ENCODE assay signal across 20 cellular contexts in the genomic region with DNA sequence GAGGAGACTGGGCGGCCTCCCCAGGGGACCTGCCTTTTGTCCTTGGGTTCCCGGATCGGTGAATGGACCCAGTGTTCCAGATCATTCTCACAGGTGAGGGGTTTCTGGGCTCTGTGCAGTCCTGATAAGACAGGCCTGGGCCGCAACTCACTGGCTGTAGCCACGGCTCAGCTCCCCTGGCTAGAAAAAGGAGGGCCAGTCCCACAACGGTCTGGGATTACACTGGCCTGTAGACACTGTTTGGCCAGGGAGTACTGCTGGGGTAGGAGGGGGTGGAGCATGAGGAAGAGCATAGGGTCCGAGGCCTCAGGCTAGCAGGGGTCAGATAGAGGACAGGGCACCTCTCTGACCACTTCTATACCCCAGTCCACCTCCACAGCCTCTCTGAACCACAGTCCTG. TPM values are rescaled to one million over a fixed set of nuclear protein-coding genes. Genes with fewer than 3 reads are reported as not detected.
DNase-seq lines count a peak whose midpoint lies in the region; ATAC-seq and TF ChIP-seq lines count a peak whose summit lies in the region.
"Had no signal": no experiment of that assay in that cellular context is flagged by ENCODE, and none has a peak within 500 bp of the region (broad histone marks: within the 10 kb centered on the region; RNA-seq: fewer than 3 reads in every experiment).

No MANE protein-coding gene starts in this region.

- no peak for ATAC-seq in HG02970 (IDR thresholded peaks at IDR 0.05; ENCODE audit: low FRiP score, unreplicated experiment)
- ATAC-seq in stimulated activated naive CD8-positive, alpha-beta T cell treated with anti-CD3 and anti-CD28 coated beads, Interleukin-15, amount 100 ng/mL, for 72 hours: no peak

- DNase-seq in glutamatergic neuron: no peak
- DNase-seq in nephron progenitor cell: no peak
- peak; percentile 49 for DNase-seq in osteocyte (ENCODE audit: extremely low spot score, unreplicated experiment)
- no peak for DNase-seq in NCI-H1092 treated with DMSO at 0.1 percent for 48 hours (lab: John Stamatoyannopoulos, UW)
- no peak for DNase-seq in stimulated activated naive CD8-positive, alpha-beta T cell treated with anti-CD3 and anti-CD28 coated beads, Interleukin-15, amount 100 ng/mL, for 72 hours
- no peak for DNase-seq in Kasumi-1 (lab: John Stamatoyannopoulos, UW)
- DNase-seq: C1 segment of cervical spinal cord; Calu3; CD4-positive, alpha-beta memory T cell; COR-L47; DMS53; DMS79 treated with DMSO at 0.1 percent for 48 hours; GF-D8; H7; HCEC 1CT had no signal

- H3K4me1 Mint-ChIP-seq in glutamatergic neuron (ENCODE audit: low read depth, unreplicated experiment): no peaks in the 10 kb centered on the region
- H3K4me1 Mint-ChIP-seq in nephron progenitor cell: peaks cover 22% of the 10 kb centered on the region
- H3K4me1 Mint-ChIP-seq in osteocyte (ENCODE audit: unreplicated experiment): no peaks in the 10 kb centered on the region
- peaks cover 9% of the 10 kb centered on the region for H3K4me1 Mint-ChIP-seq in stimulated activated naive CD8-positive, alpha-beta T cell treated with anti-CD3 and anti-CD28 coated beads, Interleukin-15, amount 100 ng/mL, for 72 hours
- H3K4me1 Mint-ChIP-seq: CD4-positive, alpha-beta memory T cell had no signal

- H3K27ac Mint-ChIP-seq in glutamatergic neuron (ENCODE audit: unreplicated experiment): peak overlapping the region; percentile 56
- H3K27ac Mint-ChIP-seq in nephron progenitor cell: peak overlapping the region; percentile 54
- H3K27ac Mint-ChIP-seq in osteocyte (ENCODE audit: unreplicated experiment): no peak overlapping the region
- H3K27ac Mint-ChIP-seq in stimulated activated naive CD8-positive, alpha-beta T cell treated with anti-CD3 and anti-CD28 coated beads, Interleukin-15, amount 100 ng/mL, for 72 hours: peak overlapping the region in 1 of 2 donors; percentile 59

- TF ChIP-seq CTCF in glutamatergic neuron (IDR thresholded peaks at IDR 0.05; ENCODE audit: partially characterized antibody, unreplicated experiment): no peak
- no peak for TF ChIP-seq CTCF in nephron progenitor cell (IDR thresholded peaks at IDR 0.05)
- no peak for TF ChIP-seq CTCF in osteocyte (IDR thresholded peaks at IDR 0.05)

- H3K9me3 Mint-ChIP-seq in glutamatergic neuron (ENCODE audit: unreplicated experiment) (no peaks in the 10 kb centered on the region), nephron progenitor cell (no peaks in the 10 kb centered on the region), osteocyte (ENCODE audit: unreplicated experiment) (no peaks in the 10 kb centered on the region)
- H3K9me3 Mint-ChIP-seq in stimulated activated naive CD8-positive, alpha-beta T cell treated with anti-CD3 and anti-CD28 coated beads, Interleukin-15, amount 100 ng/mL, for 72 hours: no peaks in the 10 kb centered on the region
- H3K9me3 Mint-ChIP-seq: CD4-positive, alpha-beta memory T cell had no signal

- H3K27me3 Mint-ChIP-seq in glutamatergic neuron (ENCODE audit: unreplicated experiment) (peaks cover 5% of the 10 kb centered on the region), nephron progenitor cell (ENCODE audit: low read depth, poor library complexity) (peaks cover 9% of the 10 kb centered on the region), osteocyte (ENCODE audit: unreplicated experiment) (peaks cover 44% of the 10 kb centered on the region)
- H3K27me3 Mint-ChIP-seq in stimulated activated naive CD8-positive, alpha-beta T cell treated with anti-CD3 and anti-CD28 coated beads, Interleukin-15, amount 100 ng/mL, for 72 hours: peaks cover 8% of the 10 kb centered on the region

- H3K36me3 Mint-ChIP-seq in glutamatergic neuron (ENCODE audit: unreplicated experiment) (no peaks in the 10 kb centered on the region), nephron progenitor cell (ENCODE audit: low read depth) (no peaks in the 10 kb centered on the region), osteocyte (ENCODE audit: unreplicated experiment) (no peaks in the 10 kb centered on the region)
- H3K36me3 Mint-ChIP-seq: CD4-positive, alpha-beta memory T cell had no signal

- H3K4me3 Mint-ChIP-seq in glutamatergic neuron (ENCODE audit: unreplicated experiment) (peak overlapping the region; percentile 51), nephron progenitor cell (no peak overlapping the region), osteocyte (ENCODE audit: unreplicated experiment) (no peak overlapping the region)
- H3K4me3 Mint-ChIP-seq in stimulated activated naive CD8-positive, alpha-beta T cell treated with anti-CD3 and anti-CD28 coated beads, Interleukin-15, amount 100 ng/mL, for 72 hours: no peak overlapping the region
- H3K4me3 Mint-ChIP-seq: CD4-positive, alpha-beta memory T cell had no signal

RNA-seq across cellular contexts. Expression of a gene that starts 21.0 kb away (rescaled TPM):
- total RNA-seq in glutamatergic neuron (ENCODE audit: unreplicated experiment) (2.7 TPM), osteocyte (2.1 and 2.3 TPM in 2 replicates)

RNA-seq across cellular contexts. Expression of a gene that starts 57.9 kb away (rescaled TPM):
- total RNA-seq in glutamatergic neuron (ENCODE audit: unreplicated experiment) (not detected), osteocyte (not detected in 2 replicates)
- total RNA-seq: A172; CD4-positive, alpha-beta memory T cell; Daoy; G401; H1; H7 had no signal
